ENCODE assay signal across 13 cellular contexts in the genomic region with DNA sequence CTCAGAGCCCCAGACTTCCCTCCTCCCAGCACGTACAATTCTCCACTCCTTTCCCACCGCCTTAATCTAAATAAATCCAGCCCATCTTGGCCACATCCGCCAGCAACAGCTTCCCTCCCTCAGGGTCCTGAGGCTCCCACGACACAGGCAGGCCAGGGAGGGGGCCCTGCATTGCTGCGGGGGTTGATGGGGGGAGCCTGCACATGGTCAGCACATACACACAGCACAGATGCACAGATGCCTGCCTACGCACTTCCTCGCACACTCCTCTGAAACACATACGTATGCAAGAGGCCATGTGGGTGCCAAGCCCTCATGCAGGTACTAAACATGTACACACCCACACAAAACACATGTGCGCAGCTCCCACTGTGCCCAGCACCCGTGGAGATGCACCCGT. TPM values are rescaled to one million over a fixed set of nuclear protein-coding genes. Genes with fewer than 3 reads are reported as not detected.
DNase-seq lines count a peak whose midpoint lies in the region; ATAC-seq and TF ChIP-seq lines count a peak whose summit lies in the region.
"Had no signal": no experiment of that assay in that cellular context is flagged by ENCODE, and none has a peak within 500 bp of the region (broad histone marks: within the 10 kb centered on the region; RNA-seq: fewer than 3 reads in every experiment).

No MANE protein-coding gene starts in this region.

- peak in 1 of 2 donors; percentile 55 for DNase-seq in heart right ventricle
- DNase-seq in left cardiac atrium, result no peak
- DNase-seq in fibroblast of lung (ENCODE audit: low read depth in 2 of 2), result peak; percentile 85 to 97
- DNase-seq in ovary, result peak in 1 of 5 donors; percentile 49
- DNase-seq in activated CD4-positive, alpha-beta memory T cell treated with anti-CD3 and anti-CD28 coated beads for 36 hours, result no peak
- no peak for DNase-seq in DMS53 treated with DMSO at 0.1 percent for 48 hours (lab: John Stamatoyannopoulos, UW; ENCODE audit: unreplicated experiment)
- no peak for DNase-seq in NCI-H526 treated with DMSO at 0.1 percent for 48 hours (lab: John Stamatoyannopoulos, UW)
- DNase-seq: RPMI8226; stimulated activated naive CD4-positive, alpha-beta T cell treated with Interleukin-2 at 50 U/mL for 16 hours had no signal

- peak in 4 of 8 donors; percentile 7 to 26 (median 11) for ATAC-seq in heart right ventricle
- no peak for ATAC-seq in left cardiac atrium
- no peak for ATAC-seq in GM18505 (IDR thresholded peaks at IDR 0.05; ENCODE audit: unreplicated experiment)

- H2AFZ ChIP-seq in fibroblast of lung (ENCODE audit: low read length), result no peak overlapping the region

- H3K36me3 Mint-ChIP-seq in activated CD4-positive, alpha-beta memory T cell treated with anti-CD3 and anti-CD28 coated beads for 36 hours, result no peaks in the 10 kb centered on the region

- H3K9ac ChIP-seq in fibroblast of lung (ENCODE audit: insufficient read depth, low read length), result peak overlapping the region; percentile 74

- TF ChIP-seq CTCF in heart right ventricle (IDR thresholded peaks at IDR 0.05), result no peak
- TF ChIP-seq CTCF in fibroblast of lung (conservative IDR thresholded peaks at IDR 0.05 in 1 of 2, IDR thresholded peaks at IDR 0.05 in 1 of 2; ENCODE audit: low read depth in 1 of 2, low read length in 2 of 2), result no peak
- TF ChIP-seq CTCF in ovary (IDR thresholded peaks at IDR 0.05), result no peak

- no peak overlapping the region for H3K27ac Mint-ChIP-seq in activated CD4-positive, alpha-beta memory T cell treated with anti-CD3 and anti-CD28 coated beads for 36 hours

- POLR2A ChIA-PET in activated CD4-positive, alpha-beta memory T cell treated with anti-CD3 and anti-CD28 coated beads for 36 hours (lab: Charles Lee), result no interaction called here

- H3K9me3 ChIP-seq in heart right ventricle (no peaks in the 10 kb centered on the region), fibroblast of lung (ENCODE audit: control insufficient read depth, insufficient read depth, low read depth, low read length) (no peaks in the 10 kb centered on the region), ovary (no peaks in the 10 kb centered on the region)

- H3K4me2 ChIP-seq in fibroblast of lung (ENCODE audit: extremely low read depth, insufficient read depth, low read length), result peak overlapping the region; percentile 33

- H3K4me1 ChIP-seq in heart right ventricle, result peaks cover 51 to 100% (median 95%) of the 10 kb centered on the region in 9 donors
- H3K4me1 ChIP-seq in fibroblast of lung (ENCODE audit: control insufficient read depth, extremely low read depth, insufficient read depth, low read length), result peaks cover 89% of the 10 kb centered on the region
- peaks cover 73% of the 10 kb centered on the region for H3K4me1 ChIP-seq in ovary (ENCODE audit: insufficient read depth)

- CTCF ChIA-PET in activated CD4-positive, alpha-beta memory T cell treated with anti-CD3 and anti-CD28 coated beads for 36 hours (lab: Charles Lee), result interaction anchor here (1.1 kb wide), 1 partner anchor 13 kb away, joined by 3 read pairs; no protein-coding TSS in a partner anchor

- no peak for TF ChIP-seq EP300 in ovary (IDR thresholded peaks at IDR 0.05)

- no peaks in the 10 kb centered on the region for H4K20me1 ChIP-seq in fibroblast of lung (ENCODE audit: control insufficient read depth, extremely low read depth, insufficient read depth, low read length)

- H3K4me1 Mint-ChIP-seq in activated CD4-positive, alpha-beta memory T cell treated with anti-CD3 and anti-CD28 coated beads for 36 hours (ENCODE audit: low read depth), result no peaks in the 10 kb centered on the region

- peaks cover 71% of the 10 kb centered on the region for H3K79me2 ChIP-seq in fibroblast of lung (ENCODE audit: control insufficient read depth, insufficient read depth, low read length)

- 56 to 68% methylated on average over 11 of the region's 11 CpGs for WGBS in heart right ventricle, 2 donors
- WGBS in ovary, 3 donors, result 15 to 23% (median 16%) methylated on average over 11 of the region's 11 CpGs

- intact Hi-C loops in heart right ventricle (cut with DNase I) (no loop called here), left cardiac atrium (cut with DNase I) (no loop called here), ovary (cut with DNase I) (no loop called here)
- intact Hi-C loops in activated CD4-positive, alpha-beta memory T cell treated with anti-CD3 and anti-CD28 coated beads for 36 hours (cut with micrococcal nuclease), result no loop called here

- H3K4me3 Mint-ChIP-seq in activated CD4-positive, alpha-beta memory T cell treated with anti-CD3 and anti-CD28 coated beads for 36 hours, result no peak overlapping the region

- TF ChIP-seq POLR2A in ovary (IDR thresholded peaks at IDR 0.05) (no peak), GM18505 (IDR thresholded peaks at IDR 0.05; ENCODE audit: borderline replicate concordance, extremely low read depth, insufficient read depth, insufficient read length) (no peak)

- H3K27ac ChIP-seq in heart right ventricle (peak overlapping the region; percentile 78 to 92 (median 85)), fibroblast of lung (ENCODE audit: insufficient read depth, low read length) (peak overlapping the region; percentile 99), ovary (peak overlapping the region; percentile 92)

- no peaks in the 10 kb centered on the region for H3K9me3 Mint-ChIP-seq in activated CD4-positive, alpha-beta memory T cell treated with anti-CD3 and anti-CD28 coated beads for 36 hours

- H3K36me3 ChIP-seq in heart right ventricle, result peaks cover 0 to 12% (median 0%) of the 10 kb centered on the region in 9 donors
- peaks cover 12% of the 10 kb centered on the region for H3K36me3 ChIP-seq in fibroblast of lung (ENCODE audit: control insufficient read depth, insufficient read depth, low read length)
- H3K36me3 ChIP-seq in ovary, result no peaks in the 10 kb centered on the region

- H3K27me3 Mint-ChIP-seq in activated CD4-positive, alpha-beta memory T cell treated with anti-CD3 and anti-CD28 coated beads for 36 hours, result peaks cover 2% of the 10 kb centered on the region

- H3K27me3 ChIP-seq in heart right ventricle, result no peaks in the 10 kb centered on the region
- H3K27me3 ChIP-seq in fibroblast of lung (ENCODE audit: control insufficient read depth, insufficient read depth, low read length), result no peaks in the 10 kb centered on the region
- no peaks in the 10 kb centered on the region for H3K27me3 ChIP-seq in ovary

- H3K4me3 ChIP-seq in heart right ventricle (peak overlapping the region in 1 of 10 donors; percentile 8), fibroblast of lung (replicated peaks in 1 of 4; ENCODE audit: control extremely low read depth in 1 of 4, insufficient read depth in 1 of 4, low read depth in 3 of 4, low read length in 4 of 4) (no peak overlapping the region), ovary (no peak overlapping the region)

RNA-seq across cellular contexts. Expression of a gene that starts 14.8 kb away (rescaled TPM):
- 100 to 1,000 TPM in 1 of 10 donors, 10 to 100 TPM in 9; 15.5 to 101 (median 35.9) TPM for total RNA-seq in heart right ventricle
- polyA plus RNA-seq in heart right ventricle, result 10 to 100 TPM; 49.1 to 54.3 TPM
- total RNA-seq in left cardiac atrium, result 10 to 100 TPM; 62.9 to 68.3 TPM
- total RNA-seq in fibroblast of lung, result 151 and 231 TPM in 2 replicates
- polyA plus RNA-seq in fibroblast of lung, result 77.4 and 347 TPM in 2 replicates
- 109 and 618 TPM in 2 replicates for polyA plus RNA-seq in fibroblast of lung (2012)
- 549 and 2,332 TPM in 2 replicates for polyA minus RNA-seq in fibroblast of lung (ENCODE audit: low replicate concordance)
- total RNA-seq in ovary, result 100 to 1,000 TPM; 102 to 302 (median 212) TPM
- polyA plus RNA-seq in ovary, result 100 to 1,000 TPM; 111 to 183 TPM
- total RNA-seq in activated CD4-positive, alpha-beta memory T cell treated with anti-CD3 and anti-CD28 coated beads for 36 hours, result under 1 TPM; 0.21 to 0.34 TPM

RNA-seq across cellular contexts. Expression of a gene that starts 25.7 kb away (rescaled TPM):
- total RNA-seq in heart right ventricle (under 1 TPM in 1 of 10 donors, not detected in 9; 0.32 TPM), left cardiac atrium (not detected), fibroblast of lung (under 0.01 and 0.33 TPM in 2 replicates), ovary (1 to 10 TPM in 1 of 7 donors, under 1 TPM in 6; 0.23 to 1.4 (median 0.66) TPM)
- polyA plus RNA-seq in heart right ventricle (under 1 TPM in 1 of 2 donors, not detected in 1; 0.13 TPM), fibroblast of lung (0.09 and 1.8 TPM in 2 replicates), ovary (under 1 TPM; 0.18 to 0.44 TPM)
- 1.6 TPM in 1 of 2 replicates, not detected in the other for polyA plus RNA-seq in fibroblast of lung (2012)
- 1.5 TPM in 1 of 2 replicates, not detected in the other for polyA minus RNA-seq in fibroblast of lung (ENCODE audit: low replicate concordance)
- not detected for total RNA-seq in activated CD4-positive, alpha-beta memory T cell treated with anti-CD3 and anti-CD28 coated beads for 36 hours
- total RNA-seq: endothelial cell of umbilical vein, HT1080, lower leg skin had no signal
- polyA plus RNA-seq: endothelial cell of umbilical vein had no signal

RNA-seq across cellular contexts. Expression of a gene that starts 49.0 kb away (rescaled TPM):
- total RNA-seq in heart right ventricle (not detected), left cardiac atrium (not detected), fibroblast of lung (not detected in 2 replicates), ovary (not detected)
- polyA plus RNA-seq in heart right ventricle (not detected), fibroblast of lung (0.02 TPM in 1 of 2 replicates, not detected in the other), ovary (under 1 TPM in 1 of 2 donors, not detected in 1; 0.02 TPM)
- polyA plus RNA-seq in fibroblast of lung (2012), result 0.03 TPM in 1 of 2 replicates, not detected in the other
- polyA minus RNA-seq in fibroblast of lung (ENCODE audit: low replicate concordance), result not detected in 2 replicates
- total RNA-seq in activated CD4-positive, alpha-beta memory T cell treated with anti-CD3 and anti-CD28 coated beads for 36 hours, result not detected
- total RNA-seq: endothelial cell of umbilical vein, HT1080 had no signal
- polyA plus RNA-seq: endothelial cell of umbilical vein had no signal

RNA-seq across cellular contexts. Expression of a gene that starts 54.5 kb away (rescaled TPM):
- 10 to 100 TPM in 7 of 10 donors, 1 to 10 TPM in 3; 6.8 to 83.9 (median 11.2) TPM for total RNA-seq in heart right ventricle
- 1 to 10 TPM; 4.8 to 6.4 TPM for polyA plus RNA-seq in heart right ventricle
- total RNA-seq in left cardiac atrium, result 10 to 100 TPM; 18.3 to 41.6 TPM
- total RNA-seq in fibroblast of lung, result not detected in 2 replicates
- 0.07 and 0.15 TPM in 2 replicates for polyA plus RNA-seq in fibroblast of lung
- 0.22 and 0.24 TPM in 2 replicates for polyA plus RNA-seq in fibroblast of lung (2012)
- not detected in 2 replicates for polyA minus RNA-seq in fibroblast of lung (ENCODE audit: low replicate concordance)
- 10 to 100 TPM in 5 of 7 donors, 1 to 10 TPM in 2; 7.6 to 25.3 (median 16.4) TPM for total RNA-seq in ovary
- polyA plus RNA-seq in ovary, result 10 to 100 TPM in 1 of 2 donors, 1 to 10 TPM in 1; 8.1 to 41.9 TPM
- under 1 TPM; 0.41 to 0.78 TPM for total RNA-seq in activated CD4-positive, alpha-beta memory T cell treated with anti-CD3 and anti-CD28 coated beads for 36 hours
- total RNA-seq: endothelial cell of umbilical vein had no signal
- polyA plus RNA-seq: endothelial cell of umbilical vein had no signal

Comparison
In these comparisons a context has a peak if more than half of its experiments do, and no peak if none do; other contexts are left out.
1. DNase-seq: peak in fibroblast of lung (2 of 2); none in left cardiac atrium (single experiment), activated CD4-positive, alpha-beta memory T cell treated with anti-CD3 and anti-CD28 coated beads for 36 hours (single experiment), DMS53 treated with DMSO at 0.1 percent for 48 hours (single experiment) and NCI-H526 treated with DMSO at 0.1 percent for 48 hours (single experiment).
2. RNA of a gene that starts 14.8 kb away (total RNA-seq): 151 to 231 TPM in fibroblast of lung, 102 to 302 TPM in ovary, 62.9 to 68.3 TPM in left cardiac atrium and 15.5 to 101 TPM in heart right ventricle; 0.21 to 0.34 TPM in activated CD4-positive, alpha-beta memory T cell treated with anti-CD3 and anti-CD28 coated beads for 36 hours; every median in the first group is over 10 times any median in the second.
3. Peak in every context shown above with its lines, with median percentiles within 50 percentile points of each other: H3K27ac ChIP-seq.